Comparison of ENCODE assay signal across 35 cellular contexts in the genomic region with DNA sequence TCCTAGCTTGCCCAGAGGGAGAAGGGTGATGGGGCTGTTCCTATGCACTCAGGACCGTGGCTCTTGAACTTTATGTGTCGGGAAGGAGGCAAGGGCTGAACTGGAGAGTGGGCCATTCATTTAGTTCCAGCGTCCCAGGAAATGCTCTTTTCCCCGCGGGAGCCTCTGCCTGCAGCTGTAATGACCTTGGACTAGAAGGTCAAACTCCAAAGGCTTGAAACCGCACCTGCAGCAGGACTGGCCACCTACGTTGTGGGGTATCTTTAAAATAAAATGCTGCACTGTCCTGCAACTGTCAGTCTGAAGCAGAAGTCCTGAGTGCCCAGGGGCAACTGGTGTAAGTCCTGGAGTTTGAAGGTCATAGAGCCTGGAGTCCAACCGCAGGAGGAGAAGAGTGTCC.
"Had no signal": no experiment of that assay in that cellular context is flagged by ENCODE, and none has a peak within 500 bp of the region (broad histone marks: within the 10 kb centered on the region; RNA-seq: fewer than 3 reads in every experiment).

No MANE protein-coding gene starts in this region.

- ATAC-seq: activated CD8-positive, alpha-beta T cell treated with anti-CD3 and anti-CD28 coated beads for 36 hours; activated naive CD4-positive, alpha-beta T cell treated with anti-CD3 and anti-CD28 coated beads, Interleukin-2, amount 50 U/mL, for 72 hours; activated T-cell treated with anti-CD3 and anti-CD28 coated beads, Interleukin-2, amount 50 U/mL, for 72 hours; activated T-helper 17 cell treated with anti-CD3 and anti-CD28 coated beads, Interleukin-2, amount 50 U/mL, for 72 hours; body of pancreas had no signal

- H3K27ac Mint-ChIP-seq: activated B cell treated with CpG ODN at 0.5 μM for 24 hours; activated CD4-positive, alpha-beta memory T cell treated with anti-CD3 and anti-CD28 coated beads for 36 hours; activated CD4-positive, alpha-beta T cell treated with anti-CD3 and anti-CD28 coated beads, Interleukin-2, amount 10 ng/mL, durations not matched to agents 24 days and 14 days; activated CD8-positive, alpha-beta T cell treated with anti-CD3 and anti-CD28 coated beads for 36 hours; activated naive CD4-positive, alpha-beta T cell treated with anti-CD3 and anti-CD28 coated beads for 36 hours; activated naive CD8-positive, alpha-beta T cell treated with anti-CD3 and anti-CD28 coated beads, Interleukin-2, amount 10 ng/mL, durations not matched to agents 7 days and 5 days; activated T-cell treated with anti-CD3 and anti-CD28 coated beads, Interleukin-2, amount 50 U/mL, for 72 hours; activated T-helper 1 cell treated with anti-CD3 and anti-CD28 coated beads, Interleukin-12 subunit alpha, Interleukin-12 subunit beta, Interleukin-2, Interleukin-4 antibody, amounts not matched to agents 30 ng/mL and 10 ng/mL and 1 ng/mL, durations not matched to agents 14 hours and 24 hours and 36 hours; activated T-helper 17 cell treated with anti-CD3 and anti-CD28 coated beads, Interleukin-2, amount 50 U/mL, for 72 hours; T-helper 1 cell treated with Interleukin-12 subunit alpha and Interleukin-12 subunit beta and Interleukin-4 antibody, amounts not matched to agents 30 μg/mL and 1 μg/mL, for 36 hours; T-helper 2 cell treated with Interferon-gamma antibody and Interleukin-4, amounts not matched to agents 5 μg/mL and 100 μg/mL, for 36 hours had no signal

- H3K27me3 ChIP-seq: adrenal gland, body of pancreas, brain microvascular endothelial cell, breast epithelium had no signal

- H3K9me3 Mint-ChIP-seq: activated CD4-positive, alpha-beta memory T cell treated with anti-CD3 and anti-CD28 coated beads for 36 hours; activated CD4-positive, alpha-beta T cell treated with anti-CD3 and anti-CD28 coated beads, Interleukin-2, amount 10 ng/mL, durations not matched to agents 24 days and 14 days; activated CD8-positive, alpha-beta T cell treated with anti-CD3 and anti-CD28 coated beads for 36 hours; activated naive CD4-positive, alpha-beta T cell treated with anti-CD3 and anti-CD28 coated beads for 36 hours; activated naive CD8-positive, alpha-beta T cell treated with anti-CD3 and anti-CD28 coated beads, Interleukin-2, amount 10 ng/mL, durations not matched to agents 7 days and 5 days; activated T-cell treated with anti-CD3 and anti-CD28 coated beads, Interleukin-2, amount 50 U/mL, for 4 hours; activated T-cell treated with anti-CD3 and anti-CD28 coated beads, Interleukin-2, amount 50 U/mL, for 72 hours; activated T-helper 1 cell treated with anti-CD3 and anti-CD28 coated beads, Interleukin-12 subunit alpha, Interleukin-12 subunit beta, Interleukin-2, Interleukin-4 antibody, amounts not matched to agents 30 ng/mL and 10 ng/mL and 1 ng/mL, durations not matched to agents 14 hours and 24 hours and 36 hours; T-helper 1 cell treated with Interleukin-12 subunit alpha and Interleukin-12 subunit beta and Interleukin-4 antibody, amounts not matched to agents 30 μg/mL and 1 μg/mL, for 36 hours; T-helper 2 cell treated with Interferon-gamma antibody and Interleukin-4, amounts not matched to agents 5 μg/mL and 100 μg/mL, for 36 hours had no signal

- DNase-seq: activated B cell treated with CpG ODN at 0.5 μM for 24 hours; activated CD4-positive, alpha-beta memory T cell treated with anti-CD3 and anti-CD28 coated beads for 36 hours; activated CD4-positive, alpha-beta T cell treated with anti-CD3 and anti-CD28 coated beads for 4 hours; activated CD4-positive, alpha-beta T cell treated with anti-CD3 and anti-CD28 coated beads, Interleukin-2, amount 10 ng/mL, durations not matched to agents 24 days and 14 days; activated CD4-positive, alpha-beta T cell treated with anti-CD3 and anti-CD28 coated beads, Interleukin-2, amount 50 U/mL, for 1 hour; activated CD4-positive, alpha-beta T cell treated with anti-CD3 and anti-CD28 coated beads, Interleukin-2, amount 50 U/mL, for 4 hours; activated CD4-positive, CD25-positive, alpha-beta regulatory T cell treated with anti-CD3 and anti-CD28 coated beads, Interleukin-2, amount 50 U/mL, for 72 hours; activated CD8-positive, alpha-beta memory T cell treated with anti-CD3 and anti-CD28 coated beads, Interleukin-2, amount 50 U/mL, for 4 hours; activated CD8-positive, alpha-beta T cell treated with anti-CD3 and anti-CD28 coated beads for 36 hours; activated effector memory CD4-positive, alpha-beta T cell treated with anti-CD3 and anti-CD28 coated beads, Interleukin-2, amount 50 U/mL, for 16 hours; activated gamma-delta T cell treated with Interleukin-2 at 50 U/mL for 16 hours; activated naive CD4-positive, alpha-beta T cell; activated naive CD4-positive, alpha-beta T cell treated with anti-CD3 and anti-CD28 coated beads for 36 hours; activated naive CD4-positive, alpha-beta T cell treated with anti-CD3 and anti-CD28 coated beads, Interleukin-2, amount 50 U/mL, for 16 hours; activated naive CD8-positive, alpha-beta T cell treated with anti-CD3 and anti-CD28 coated beads, Interleukin-2, amount 10 ng/mL, durations not matched to agents 7 days and 5 days; activated T-cell treated with anti-CD3 and anti-CD28 coated beads for 4 hours; activated T-cell treated with anti-CD3 and anti-CD28 coated beads, Interleukin-2, amount 50 U/mL, for 1 hour; activated T-cell treated with anti-CD3 and anti-CD28 coated beads, Interleukin-2, amount 50 U/mL, for 4 hours; activated T-cell treated with anti-CD3 and anti-CD28 coated beads, Interleukin-2, amount 50 U/mL, for 72 hours; adrenal gland; amniotic stem cell; aorta; body of pancreas; brain microvascular endothelial cell; central memory CD4-positive, alpha-beta T cell; T-helper 1 cell; T-helper 2 cell; T-helper 9 cell had no signal

- H3K4me1 Mint-ChIP-seq: activated CD4-positive, alpha-beta T cell treated with anti-CD3 and anti-CD28 coated beads, Interleukin-2, amount 10 ng/mL, durations not matched to agents 24 days and 14 days; activated naive CD8-positive, alpha-beta T cell treated with anti-CD3 and anti-CD28 coated beads, Interleukin-2, amount 10 ng/mL, durations not matched to agents 7 days and 5 days; activated T-helper 17 cell treated with anti-CD3 and anti-CD28 coated beads, Interleukin-2, amount 50 U/mL, for 72 hours had no signal

- H3K9me3 ChIP-seq: adrenal gland, body of pancreas, breast epithelium had no signal

- H3K4me1 ChIP-seq: adrenal gland, body of pancreas, breast epithelium had no signal

- H3K27me3 Mint-ChIP-seq: activated B cell treated with CpG ODN at 0.5 μM for 24 hours had no signal

- H3K36me3 Mint-ChIP-seq: activated CD4-positive, alpha-beta memory T cell treated with anti-CD3 and anti-CD28 coated beads for 36 hours; activated naive CD8-positive, alpha-beta T cell treated with anti-CD3 and anti-CD28 coated beads, Interleukin-2, amount 10 ng/mL, durations not matched to agents 7 days and 5 days had no signal

- H3K36me3 ChIP-seq: adrenal gland, brain microvascular endothelial cell, breast epithelium had no signal

- H3K4me3 ChIP-seq: adrenal gland, body of pancreas, breast epithelium had no signal

- H3K4me3 Mint-ChIP-seq: activated B cell treated with CpG ODN at 0.5 μM for 24 hours; activated CD4-positive, alpha-beta memory T cell treated with anti-CD3 and anti-CD28 coated beads for 36 hours; activated CD4-positive, alpha-beta T cell treated with anti-CD3 and anti-CD28 coated beads, Interleukin-2, amount 10 ng/mL, durations not matched to agents 24 days and 14 days; activated CD8-positive, alpha-beta T cell treated with anti-CD3 and anti-CD28 coated beads for 36 hours; activated naive CD4-positive, alpha-beta T cell treated with anti-CD3 and anti-CD28 coated beads for 36 hours; activated naive CD8-positive, alpha-beta T cell treated with anti-CD3 and anti-CD28 coated beads, Interleukin-2, amount 10 ng/mL, durations not matched to agents 7 days and 5 days; activated T-cell treated with anti-CD3 and anti-CD28 coated beads, Interleukin-2, amount 50 U/mL, for 4 hours; activated T-cell treated with anti-CD3 and anti-CD28 coated beads, Interleukin-2, amount 50 U/mL, for 72 hours; activated T-helper 1 cell treated with anti-CD3 and anti-CD28 coated beads, Interleukin-12 subunit alpha, Interleukin-12 subunit beta, Interleukin-2, Interleukin-4 antibody, amounts not matched to agents 30 ng/mL and 10 ng/mL and 1 ng/mL, durations not matched to agents 14 hours and 24 hours and 36 hours; activated T-helper 17 cell treated with anti-CD3 and anti-CD28 coated beads, Interleukin-2, amount 50 U/mL, for 72 hours; T-helper 1 cell treated with Interleukin-12 subunit alpha and Interleukin-12 subunit beta and Interleukin-4 antibody, amounts not matched to agents 30 μg/mL and 1 μg/mL, for 36 hours; T-helper 2 cell treated with Interferon-gamma antibody and Interleukin-4, amounts not matched to agents 5 μg/mL and 100 μg/mL, for 36 hours had no signal

- H3K27ac ChIP-seq: adrenal gland, body of pancreas, brain microvascular endothelial cell, breast epithelium, VCaP had no signal
